ENCODE assay signal across 12 cellular contexts in genomic region chr20:49694450-49695071, GRCh38.
DNase-seq lines count a peak whose midpoint lies in the region; ATAC-seq and TF ChIP-seq lines count a peak whose summit lies in the region.
"Had no signal": no experiment of that assay in that cellular context is flagged by ENCODE, and none has a peak within 500 bp of the region (broad histone marks: within the 10 kb centered on the region; RNA-seq: fewer than 3 reads in every experiment).

No MANE protein-coding gene starts in this region.

- TF ChIP-seq CTCF in KMS-11 (conservative IDR thresholded peaks at IDR 0.05; ENCODE audit: low read depth, low read length) (no peak), nephron (IDR thresholded peaks at IDR 0.05; ENCODE audit: unreplicated experiment in 3 of 3) (no peak)

- H3K9me3 Mint-ChIP-seq in central memory CD8-positive, alpha-beta T cell: no peaks in the 10 kb centered on the region
- H3K9me3 Mint-ChIP-seq in nephron: no peaks in the 10 kb centered on the region
- H3K9me3 Mint-ChIP-seq: IgD-negative memory B cell had no signal

- H3K79me2 ChIP-seq in KMS-11 (ENCODE audit: insufficient read depth, low read depth): peaks cover 68% of the 10 kb centered on the region

- H3K4me1 Mint-ChIP-seq in central memory CD8-positive, alpha-beta T cell: peaks cover 52% of the 10 kb centered on the region
- H3K4me1 Mint-ChIP-seq in nephron: peaks cover 38% of the 10 kb centered on the region

- H3K4me3 ChIP-seq in KMS-11 (IDR thresholded peaks at IDR 0.05; ENCODE audit: insufficient read depth, low read depth, low read length): no peak overlapping the region
- H3K4me3 ChIP-seq: lung had no signal

- H3K27me3 ChIP-seq in KMS-11 (ENCODE audit: insufficient read depth, low read depth): no peaks in the 10 kb centered on the region

- peak; percentile 83 for DNase-seq in DMS79 treated with DMSO at 0.1 percent for 48 hours (lab: John Stamatoyannopoulos, UW)
- DNase-seq in central memory CD8-positive, alpha-beta T cell (ENCODE audit: low spot score in 2 of 2): no peak
- DNase-seq in activated CD4-positive, CD25-positive, alpha-beta regulatory T cell treated with anti-CD3 and anti-CD28 coated beads, Interleukin-2, amount 50 U/mL, for 72 hours: no peak
- DNase-seq: H7; NCI-H1694 treated with DMSO at 0.1 percent for 48 hours; stimulated activated CD4-positive, alpha-beta T cell treated with anti-CD3 and anti-CD28 coated beads, Interleukin-4, amount 100 ng/mL, for 1 hour had no signal

- peaks cover 41% of the 10 kb centered on the region for H4K20me1 ChIP-seq in KMS-11 (ENCODE audit: insufficient read depth)

- H3K27ac Mint-ChIP-seq in central memory CD8-positive, alpha-beta T cell (ENCODE audit: low read depth): no peak overlapping the region
- H3K27ac Mint-ChIP-seq in nephron: peak overlapping the region in 2 of 3 experiments; percentile 56 to 75

- H3K4me3 Mint-ChIP-seq in central memory CD8-positive, alpha-beta T cell: peak overlapping the region; percentile 0
- no peak overlapping the region for H3K4me3 Mint-ChIP-seq in nephron

- H3K4me2 ChIP-seq in KMS-11: peak overlapping the region; percentile 5; the same call in 1 of the 2 replicates

- no peaks in the 10 kb centered on the region for H3K27me3 Mint-ChIP-seq in central memory CD8-positive, alpha-beta T cell
- H3K27me3 Mint-ChIP-seq in nephron (ENCODE audit: low read depth): no peaks in the 10 kb centered on the region
- H3K27me3 Mint-ChIP-seq: IgD-negative memory B cell had no signal

- no peak overlapping the region for H2AFZ ChIP-seq in KMS-11 (ENCODE audit: low read depth)

- H3K36me3 Mint-ChIP-seq in central memory CD8-positive, alpha-beta T cell (ENCODE audit: insufficient read depth): no peaks in the 10 kb centered on the region
- no peaks in the 10 kb centered on the region for H3K36me3 Mint-ChIP-seq in nephron (ENCODE audit: low read depth)

- H3K36me3 ChIP-seq in KMS-11 (ENCODE audit: insufficient read depth): no peaks in the 10 kb centered on the region

- H3K9ac ChIP-seq in KMS-11: no peak overlapping the region

- ATAC-seq in central memory CD8-positive, alpha-beta T cell (replicated peaks; ENCODE audit: extremely low read depth, poor library complexity, severe bottlenecking): peak; percentile 17
- ATAC-seq in HG03565 (IDR thresholded peaks at IDR 0.05; ENCODE audit: unreplicated experiment) (no peak), HG03097 (IDR thresholded peaks at IDR 0.05; ENCODE audit: low FRiP score, unreplicated experiment) (no peak)

- H3K4me1 ChIP-seq in KMS-11 (ENCODE audit: low read depth, poor library complexity, severe bottlenecking): peaks cover 62% of the 10 kb centered on the region

- H3K27ac ChIP-seq in KMS-11: no peak overlapping the region
